In the genomic region with DNA sequence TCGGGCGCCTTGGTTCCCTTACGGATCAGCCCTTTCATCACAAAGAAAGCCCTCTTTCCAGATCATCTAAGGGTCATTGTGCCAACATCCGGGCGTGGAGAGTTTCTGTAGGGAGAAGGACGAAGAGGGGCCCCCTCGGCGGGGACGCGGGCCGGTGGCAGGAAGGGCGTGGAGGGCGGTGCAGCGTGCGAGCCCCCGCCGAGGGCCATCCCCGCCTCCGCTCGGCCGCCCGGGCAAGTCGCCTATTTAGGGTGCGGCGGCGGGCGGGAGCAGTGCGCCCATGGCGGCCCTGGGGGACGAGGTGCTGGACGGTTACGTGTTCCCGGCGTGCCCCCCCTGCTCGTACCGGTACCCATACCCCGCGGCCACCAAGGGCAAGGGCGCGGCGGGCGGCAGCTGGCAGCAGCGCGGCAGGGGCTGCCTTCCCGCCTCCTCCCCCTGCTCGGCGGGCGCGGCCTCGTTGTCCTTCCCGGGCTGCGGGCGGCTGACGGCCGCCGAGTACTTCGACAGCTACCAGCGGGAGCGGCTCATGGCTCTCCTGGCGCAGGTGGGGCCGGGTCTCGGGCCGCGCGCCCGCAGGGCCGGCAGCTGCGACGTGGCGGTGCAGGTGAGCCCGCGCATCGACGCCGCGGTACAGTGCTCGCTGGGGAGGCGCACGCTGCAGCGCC, we compare ENCODE assay signal across 9 cellular contexts. TPM values are rescaled to one million over a fixed set of nuclear protein-coding genes. Genes with fewer than 3 reads are reported as not detected.
DNase-seq lines count a peak whose midpoint lies in the region; ATAC-seq and TF ChIP-seq lines count a peak whose summit lies in the region.
"Had no signal": no experiment of that assay in that cellular context is flagged by ENCODE, and none has a peak within 500 bp of the region (broad histone marks: within the 10 kb centered on the region; RNA-seq: fewer than 3 reads in every experiment).

A gene with protein sequence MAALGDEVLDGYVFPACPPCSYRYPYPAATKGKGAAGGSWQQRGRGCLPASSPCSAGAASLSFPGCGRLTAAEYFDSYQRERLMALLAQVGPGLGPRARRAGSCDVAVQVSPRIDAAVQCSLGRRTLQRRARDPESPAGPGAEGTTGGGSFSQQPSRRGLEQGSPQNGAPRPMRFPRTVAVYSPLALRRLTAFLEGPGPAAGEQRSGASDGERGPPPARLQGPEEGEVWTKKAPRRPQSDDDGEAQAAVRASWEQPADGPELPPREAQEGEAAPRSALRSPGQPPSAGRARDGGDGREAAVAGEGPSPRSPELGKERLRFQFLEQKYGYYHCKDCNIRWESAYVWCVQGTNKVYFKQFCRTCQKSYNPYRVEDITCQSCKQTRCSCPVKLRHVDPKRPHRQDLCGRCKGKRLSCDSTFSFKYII (plus strand): TSS at position 241 of the 668 bp plus-strand sequence. CDS start 40 bp downstream, at position 281.

- peak within 1 kb of the TSS; percentile 58; the same call in 1 of the 2 replicates for H3K4me3 ChIP-seq in iPS DF 6.9 (ENCODE audit: low read length)
- H3K4me3 ChIP-seq in uterus = peak within 1 kb of the TSS in 1 of 2 donors; percentile 15

- H3K27ac Mint-ChIP-seq in H9 = no peak within 1 kb of the TSS
- H3K27ac Mint-ChIP-seq in stimulated activated effector memory CD8-positive, alpha-beta T cell treated with anti-CD3 and anti-CD28 coated beads, Interleukin-12 subunit alpha, Interleukin-12 subunit beta, amount 100 ng/mL, for 72 hours = no peak within 1 kb of the TSS

- no peak within 1 kb of the TSS for H2BK12ac ChIP-seq in H9 (ENCODE audit: insufficient read length, low read depth, low read length)

- H3K36me3 ChIP-seq in iPS DF 6.9 (ENCODE audit: control insufficient read depth, insufficient read depth, low read length) (no peaks in the 10 kb centered on the region; the same call in 1 of the 2 replicates), uterus (no peaks in the 10 kb centered on the region)

- intact Hi-C loops in uterus (cut with DNase I; ENCODE audit: low total_unique reads) = no loop called here

- H3K14ac ChIP-seq in H9 (ENCODE audit: insufficient read depth, low read length) = no peak within 1 kb of the TSS

- no peak within 1 kb of the TSS for H2AFZ ChIP-seq in H9 (ENCODE audit: low read length)

- no peak for TF ChIP-seq POLR2A in uterus (IDR thresholded peaks at IDR 0.05)

- H2BK5ac ChIP-seq in H9 (ENCODE audit: insufficient read length, low read length) = no peak within 1 kb of the TSS

- no peak within 1 kb of the TSS for H3K4ac ChIP-seq in H9 (ENCODE audit: low read depth, low read length)

- DNase-seq in H9 (peak; percentile 49), iPS DF 6.9 (ENCODE audit: low read depth, low spot score) (no peak), pons (ENCODE audit: low spot score) (no peak), uterus (no peak), NCI-H2171 treated with DMSO at 0.1 percent for 48 hours (lab: John Stamatoyannopoulos, UW) (no peak)
- DNase-seq in activated T-cell treated with anti-CD3 and anti-CD28 coated beads, Interleukin-2, amount 50 U/mL, for 4 hours = no peak
- DNase-seq in stimulated activated effector memory CD8-positive, alpha-beta T cell treated with anti-CD3 and anti-CD28 coated beads, Interleukin-12 subunit alpha, Interleukin-12 subunit beta, amount 100 ng/mL, for 72 hours (ENCODE audit: low spot score in 2 of 2) = no peak

- no peak within 1 kb of the TSS for H3K27ac ChIP-seq in H9 (ENCODE audit: insufficient read length, low read depth, low read length)
- no peak within 1 kb of the TSS for H3K27ac ChIP-seq in iPS DF 6.9 (ENCODE audit: low read length)
- no peak within 1 kb of the TSS for H3K27ac ChIP-seq in uterus

- H3K56ac ChIP-seq in H9 (ENCODE audit: insufficient read length, low read depth, low read length) = no peak within 1 kb of the TSS

- no peaks in the 10 kb centered on the region for H3K79me2 ChIP-seq in H9 (ENCODE audit: insufficient read depth, low read length)

- H3K9me3 ChIP-seq in H9 (ENCODE audit: control insufficient read depth, low read depth, low read length) = no peaks in the 10 kb centered on the region
- no peaks in the 10 kb centered on the region for H3K9me3 ChIP-seq in iPS DF 6.9 (ENCODE audit: control insufficient read depth, insufficient read depth, low read length)
- H3K9me3 ChIP-seq in uterus = no peaks in the 10 kb centered on the region

- H2AK5ac ChIP-seq in H9 (ENCODE audit: insufficient read length, low read length) = no peak within 1 kb of the TSS

- no peak within 1 kb of the TSS for H4K5ac ChIP-seq in H9 (ENCODE audit: insufficient read length, low read depth, low read length)

- no peak within 1 kb of the TSS for H3K18ac ChIP-seq in H9 (ENCODE audit: insufficient read length, low read depth, low read length)

- peaks cover 68% of the 10 kb centered on the region for H3K27me3 Mint-ChIP-seq in H9 (ENCODE audit: low read depth)
- H3K27me3 Mint-ChIP-seq in activated T-cell treated with anti-CD3 and anti-CD28 coated beads, Interleukin-2, amount 50 U/mL, for 4 hours (ENCODE audit: low read depth) = peaks cover 45% of the 10 kb centered on the region

- H3K4me1 Mint-ChIP-seq in H9 = peaks cover 5 to 9% of the 10 kb centered on the region in 2 experiments
- H3K4me1 Mint-ChIP-seq in activated T-cell treated with anti-CD3 and anti-CD28 coated beads, Interleukin-2, amount 50 U/mL, for 4 hours (ENCODE audit: low read depth) = no peaks in the 10 kb centered on the region
- H3K4me1 Mint-ChIP-seq in stimulated activated effector memory CD8-positive, alpha-beta T cell treated with anti-CD3 and anti-CD28 coated beads, Interleukin-12 subunit alpha, Interleukin-12 subunit beta, amount 100 ng/mL, for 72 hours = no peaks in the 10 kb centered on the region

- H3K23me2 ChIP-seq in H9 (ENCODE audit: insufficient read length, low read depth, low read length, poor library complexity, severe bottlenecking) = peaks cover 5% of the 10 kb centered on the region

- H4K91ac ChIP-seq in H9 (ENCODE audit: insufficient read length, low read depth, low read length) = no peak within 1 kb of the TSS

- TF ChIP-seq CTCF in H9 (conservative IDR thresholded peaks at IDR 0.05) (no peak), uterus (IDR thresholded peaks at IDR 0.05) (no peak)

- H3K27me3 ChIP-seq in H9 (ENCODE audit: insufficient read depth, low read length) (peaks cover 11% of the 10 kb centered on the region; the same call in 1 of the 2 replicates), iPS DF 6.9 (ENCODE audit: control insufficient read depth, insufficient read depth, low read length) (peaks cover 24% of the 10 kb centered on the region; the same call in 1 of the 2 replicates), uterus (peaks cover 10 to 33% of the 10 kb centered on the region in 2 donors)

- peak within 1 kb of the TSS; percentile 57 to 83 for H3K4me3 Mint-ChIP-seq in H9
- no peak within 1 kb of the TSS for H3K4me3 Mint-ChIP-seq in activated T-cell treated with anti-CD3 and anti-CD28 coated beads, Interleukin-2, amount 50 U/mL, for 4 hours
- peak within 1 kb of the TSS; percentile 54 for H3K4me3 Mint-ChIP-seq in stimulated activated effector memory CD8-positive, alpha-beta T cell treated with anti-CD3 and anti-CD28 coated beads, Interleukin-12 subunit alpha, Interleukin-12 subunit beta, amount 100 ng/mL, for 72 hours

- no CpG with 5 or more reads among the region's 80 CpGs for WGBS in H9 (ENCODE audit: extremely low coverage, insufficient read length, low lambda C conversion rate)
- no CpG with 5 or more reads among the region's 80 CpGs for WGBS in iPS DF 6.9 (ENCODE audit: insufficient coverage, insufficient read length)

- H3K4me2 ChIP-seq in H9 (ENCODE audit: insufficient read depth, insufficient read length, low read length) = peak within 1 kb of the TSS; percentile 60

- no peak within 1 kb of the TSS for H4K8ac ChIP-seq in H9 (replicated peaks; ENCODE audit: insufficient read length, low read depth, low read length)

- H2BK15ac ChIP-seq in H9 (ENCODE audit: low read depth, low read length) = no peak within 1 kb of the TSS; the same call in 1 of the 2 replicates

- H2BK20ac ChIP-seq in H9 (ENCODE audit: low read depth, low read length, poor library complexity, severe bottlenecking) = no peak within 1 kb of the TSS

- H4K20me1 ChIP-seq in H9 (ENCODE audit: control insufficient read depth, insufficient read depth, insufficient read length) = no peaks in the 10 kb centered on the region

- no peak within 1 kb of the TSS for H3T11ph ChIP-seq in H9 (ENCODE audit: low read length)

- ATAC-seq in activated T-cell treated with anti-CD3 and anti-CD28 coated beads, Interleukin-2, amount 50 U/mL, for 4 hours = peak; percentile 47 to 58
- peak; percentile 35 for ATAC-seq in stimulated activated effector memory CD8-positive, alpha-beta T cell treated with anti-CD3 and anti-CD28 coated beads, Interleukin-12 subunit alpha, Interleukin-12 subunit beta, amount 100 ng/mL, for 72 hours
- no peak for ATAC-seq in HG03159 (IDR thresholded peaks at IDR 0.05; ENCODE audit: unreplicated experiment)

- H2BK120ac ChIP-seq in H9 (ENCODE audit: low read depth, low read length, poor library complexity, severe bottlenecking) = no peak within 1 kb of the TSS

- H3K9ac ChIP-seq in H9 (ENCODE audit: extremely low read depth, insufficient read length, low read length) = no peak within 1 kb of the TSS

- no peak within 1 kb of the TSS for H3K23ac ChIP-seq in H9 (ENCODE audit: insufficient read length, low read depth, low read length)

- H3K4me1 ChIP-seq in H9 (ENCODE audit: insufficient read depth, low read length) = no peaks in the 10 kb centered on the region
- H3K4me1 ChIP-seq in iPS DF 6.9 (ENCODE audit: control insufficient read depth, insufficient read depth, low read length) = no peaks in the 10 kb centered on the region
- peaks cover 0 to 8% of the 10 kb centered on the region in 2 donors for H3K4me1 ChIP-seq in uterus

- no peaks in the 10 kb centered on the region for H3K36me3 Mint-ChIP-seq in H9 (ENCODE audit: insufficient read depth in 1 of 3, low read depth in 3 of 3)
- no peaks in the 10 kb centered on the region for H3K36me3 Mint-ChIP-seq in activated T-cell treated with anti-CD3 and anti-CD28 coated beads, Interleukin-2, amount 50 U/mL, for 4 hours (ENCODE audit: insufficient read depth)
- no peaks in the 10 kb centered on the region for H3K36me3 Mint-ChIP-seq in stimulated activated effector memory CD8-positive, alpha-beta T cell treated with anti-CD3 and anti-CD28 coated beads, Interleukin-12 subunit alpha, Interleukin-12 subunit beta, amount 100 ng/mL, for 72 hours

- no peaks in the 10 kb centered on the region for H3K9me3 Mint-ChIP-seq in H9
- H3K9me3 Mint-ChIP-seq in activated T-cell treated with anti-CD3 and anti-CD28 coated beads, Interleukin-2, amount 50 U/mL, for 4 hours = no peaks in the 10 kb centered on the region
- H3K9me3 Mint-ChIP-seq in stimulated activated effector memory CD8-positive, alpha-beta T cell treated with anti-CD3 and anti-CD28 coated beads, Interleukin-12 subunit alpha, Interleukin-12 subunit beta, amount 100 ng/mL, for 72 hours = no peaks in the 10 kb centered on the region

- H3K79me1 ChIP-seq in H9 (ENCODE audit: insufficient read depth, low read depth, low read length, poor library complexity, severe bottlenecking) = no peaks in the 10 kb centered on the region

RNA-seq across cellular contexts. Expression of the gene that starts here (rescaled TPM):
- 0.61 and 0.88 TPM in 2 replicates for total RNA-seq in H9 (2021)
- not detected for total RNA-seq in activated T-cell treated with anti-CD3 and anti-CD28 coated beads, Interleukin-2, amount 50 U/mL, for 4 hours
- under 1 TPM in 1 of 4 donors, not detected in 3; 0.41 TPM for total RNA-seq in uterus
- total RNA-seq: renal cortical epithelial cell had no signal

Comparison
In these comparisons a context has a peak if more than half of its experiments do, and no peak if none do; other contexts are left out.
1. Peak in DNase-seq and H3K4me2 ChIP-seq in H9; RNA of the gene not detected or under 1 TPM.
2. Peak in ATAC-seq in activated T-cell treated with anti-CD3 and anti-CD28 coated beads, Interleukin-2, amount 50 U/mL, for 4 hours; RNA of the gene not detected or under 1 TPM.